ENCODE assay signal across 7 cellular contexts in genomic region chr2:61562615-61563014, GRCh38.
"Had no signal": no experiment of that assay in that cellular context is flagged by ENCODE, and none has a peak within 500 bp of the region (broad histone marks: within the 10 kb centered on the region; RNA-seq: fewer than 3 reads in every experiment).

No MANE protein-coding gene starts in this region.

- H3K4me2 ChIP-seq: KMS-11 had no signal

- FAIRE-seq: HTR-8/SVneo had no signal

- H3K4me3 Mint-ChIP-seq: IgD-negative memory B cell had no signal

- H3K4me1 Mint-ChIP-seq: IgD-negative memory B cell had no signal

- DNase-seq: IMR-90, KBM-7, KG1 had no signal

- H3K9ac ChIP-seq: KMS-11 had no signal

- H3K27ac ChIP-seq: HL-60, KMS-11 had no signal

- H3K36me3 Mint-ChIP-seq: IgD-negative memory B cell had no signal
